Comparison of ENCODE assay signal across 11 cellular contexts in the genomic region with DNA sequence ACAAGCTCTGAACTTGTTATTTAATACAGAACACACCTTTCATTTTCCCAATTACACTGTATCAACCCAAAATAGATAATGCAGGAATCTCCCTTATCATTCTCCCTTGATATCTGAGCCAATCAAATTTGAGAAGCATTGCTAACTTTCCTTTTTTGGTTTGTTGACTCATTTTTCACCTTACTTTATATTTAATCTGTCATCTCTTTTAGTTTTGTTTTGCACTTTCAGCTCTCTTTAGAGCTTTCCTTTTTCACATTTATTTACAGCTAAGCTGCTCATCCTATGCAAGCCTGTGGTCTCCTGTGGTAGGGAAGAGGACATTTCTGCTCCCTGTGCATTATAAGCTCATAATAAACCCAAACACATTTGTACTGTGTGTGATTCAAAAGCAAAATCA. TPM values are rescaled to one million over a fixed set of nuclear protein-coding genes. Genes with fewer than 3 reads are reported as not detected.
DNase-seq lines count a peak whose midpoint lies in the region; ATAC-seq, FAIRE-seq and TF ChIP-seq lines count a peak whose summit lies in the region.
"Had no signal": no experiment of that assay in that cellular context is flagged by ENCODE, and none has a peak within 500 bp of the region (broad histone marks: within the 10 kb centered on the region; RNA-seq: fewer than 3 reads in every experiment).

No MANE protein-coding gene starts in this region.

- intact Hi-C loops in pancreas (cut with DNase I), result loop anchor here in 2 of 3 donors (5.0 to 10.0 kb wide), 2 partner anchors 135 to 138 kb away; no protein-coding TSS in a partner anchor

- H3K27ac Mint-ChIP-seq in activated naive CD8-positive, alpha-beta T cell treated with anti-CD3 and anti-CD28 coated beads, Interleukin-2, amount 10 ng/mL, durations not matched to agents 7 days and 5 days, result peak overlapping the region; percentile 19

- peaks cover 9% of the 10 kb centered on the region for H3K4me1 Mint-ChIP-seq in activated naive CD8-positive, alpha-beta T cell treated with anti-CD3 and anti-CD28 coated beads, Interleukin-2, amount 10 ng/mL, durations not matched to agents 7 days and 5 days

- no peak for DNase-seq in activated naive CD8-positive, alpha-beta T cell treated with anti-CD3 and anti-CD28 coated beads, Interleukin-2, amount 10 ng/mL, durations not matched to agents 7 days and 5 days
- DNase-seq in pancreas (no peak), NCI-H187 treated with DMSO at 0.1 percent for 48 hours (lab: John Stamatoyannopoulos, UW) (no peak), NCI-H1092 treated with DMSO at 0.1 percent for 48 hours (lab: John Stamatoyannopoulos, UW) (no peak)
- DNase-seq: DMS79 treated with DMSO at 0.1 percent for 48 hours, NCI-H1105 treated with DMSO at 0.1 percent for 48 hours, Peyer's patch had no signal

- H3K36me3 Mint-ChIP-seq in activated naive CD8-positive, alpha-beta T cell treated with anti-CD3 and anti-CD28 coated beads, Interleukin-2, amount 10 ng/mL, durations not matched to agents 7 days and 5 days, result peaks cover 5% of the 10 kb centered on the region

- H3K4me3 ChIP-seq in pancreas, result no peak overlapping the region
- H3K4me3 ChIP-seq: cardiac muscle cell, Peyer's patch had no signal

- H3K27me3 ChIP-seq in pancreas, result no peaks in the 10 kb centered on the region
- H3K27me3 ChIP-seq: cardiac muscle cell, Peyer's patch had no signal

- POLR2A ChIA-PET in activated naive CD8-positive, alpha-beta T cell treated with anti-CD3 and anti-CD28 coated beads, Interleukin-2, amount 10 ng/mL, durations not matched to agents 7 days and 5 days (lab: Charles Lee), result no interaction called here

- no peak for FAIRE-seq in pancreas (lab: Jason Lieb, UNC)

- peaks cover 0 to 9% (median 5%) of the 10 kb centered on the region in 3 donors for H3K36me3 ChIP-seq in pancreas

- H3K4me3 Mint-ChIP-seq in activated naive CD8-positive, alpha-beta T cell treated with anti-CD3 and anti-CD28 coated beads, Interleukin-2, amount 10 ng/mL, durations not matched to agents 7 days and 5 days, result no peak overlapping the region

- H3K4me1 ChIP-seq in pancreas, result no peaks in the 10 kb centered on the region
- H3K4me1 ChIP-seq: Peyer's patch had no signal

- no peaks in the 10 kb centered on the region for H3K9me3 Mint-ChIP-seq in activated naive CD8-positive, alpha-beta T cell treated with anti-CD3 and anti-CD28 coated beads, Interleukin-2, amount 10 ng/mL, durations not matched to agents 7 days and 5 days

- ATAC-seq in GM18867 (IDR thresholded peaks at IDR 0.05; ENCODE audit: unreplicated experiment), result peak; percentile 63
- peak; percentile 76 for ATAC-seq in GM21367 (IDR thresholded peaks at IDR 0.05; ENCODE audit: unreplicated experiment)
- ATAC-seq in HG03060 (IDR thresholded peaks at IDR 0.05; ENCODE audit: low read depth, unreplicated experiment), result peak; percentile 69
- ATAC-seq in activated naive CD8-positive, alpha-beta T cell treated with anti-CD3 and anti-CD28 coated beads, Interleukin-2, amount 10 ng/mL, durations not matched to agents 7 days and 5 days (ENCODE audit: low read depth), result no peak
- ATAC-seq in pancreas, result no peak

- no peak for TF ChIP-seq CTCF in pancreas (IDR thresholded peaks at IDR 0.05)

- no peaks in the 10 kb centered on the region for H3K9me3 ChIP-seq in pancreas
- H3K9me3 ChIP-seq: Peyer's patch had no signal

- no peak overlapping the region for H3K27ac ChIP-seq in pancreas
- H3K27ac ChIP-seq: cardiac muscle cell, Peyer's patch had no signal

- no peaks in the 10 kb centered on the region for H3K27me3 Mint-ChIP-seq in activated naive CD8-positive, alpha-beta T cell treated with anti-CD3 and anti-CD28 coated beads, Interleukin-2, amount 10 ng/mL, durations not matched to agents 7 days and 5 days

RNA-seq across cellular contexts. Expression of gene ITGAV, which starts 50.1 kb away (rescaled TPM):
- 1 to 10 TPM; 7.5 to 7.7 TPM for total RNA-seq in activated naive CD8-positive, alpha-beta T cell treated with anti-CD3 and anti-CD28 coated beads, Interleukin-2, amount 10 ng/mL, durations not matched to agents 7 days and 5 days
- total RNA-seq in pancreas, result 10 to 100 TPM; 23.9 to 83.3 (median 30.4) TPM
- 10 to 100 TPM in 1 of 2 donors, 1 to 10 TPM in 1; 9.0 to 19.3 TPM for polyA plus RNA-seq in pancreas

RNA-seq across cellular contexts. Expression of gene FAM171B, which starts 53.9 kb away (rescaled TPM):
- under 1 TPM; 0.11 to 0.37 TPM for total RNA-seq in activated naive CD8-positive, alpha-beta T cell treated with anti-CD3 and anti-CD28 coated beads, Interleukin-2, amount 10 ng/mL, durations not matched to agents 7 days and 5 days
- 1 to 10 TPM; 1.1 to 4.4 (median 1.7) TPM for total RNA-seq in pancreas
- polyA plus RNA-seq in pancreas, result 1 to 10 TPM in 1 of 2 donors, under 1 TPM in 1; 0.61 to 2.2 TPM

Comparison
In these comparisons a context has a peak if more than half of its experiments do, and no peak if none do; other contexts are left out.
1. ATAC-seq: peak in GM18867 (single experiment), GM21367 (single experiment) and HG03060 (single experiment); none in activated naive CD8-positive, alpha-beta T cell treated with anti-CD3 and anti-CD28 coated beads, Interleukin-2, amount 10 ng/mL, durations not matched to agents 7 days and 5 days (single experiment) and pancreas (0 of 4).